Comparison of ENCODE assay signal across 22 cellular contexts in genomic region chr7:139394553-139394952, GRCh38. TPM values are rescaled to one million over a fixed set of nuclear protein-coding genes. Genes with fewer than 3 reads are reported as not detected.
DNase-seq lines count a peak whose midpoint lies in the region; ATAC-seq, FAIRE-seq and TF ChIP-seq lines count a peak whose summit lies in the region.
"Had no signal": no experiment of that assay in that cellular context is flagged by ENCODE, and none has a peak within 500 bp of the region (broad histone marks: within the 10 kb centered on the region; RNA-seq: fewer than 3 reads in every experiment).

No MANE protein-coding gene starts in this region.

- H3K4me2 ChIP-seq in H9 (ENCODE audit: insufficient read depth, insufficient read length, low read length), result no peak overlapping the region
- H3K4me2 ChIP-seq: A549, BLaER1 had no signal

- H3K27ac ChIP-seq in H9 (ENCODE audit: insufficient read length, low read depth, low read length), result no peak overlapping the region
- H3K27ac ChIP-seq in small intestine (ENCODE audit: low read depth in 1 of 2, low read length in 1 of 2), result no peak overlapping the region
- H3K27ac ChIP-seq: A549, BLaER1, esophagus muscularis mucosa, gastroesophageal sphincter had no signal

- H2BK15ac ChIP-seq in H9 (ENCODE audit: low read depth, low read length), result no peak overlapping the region

- ATAC-seq in naive thymus-derived CD8-positive, alpha-beta T cell, result peak; percentile 77 to 85
- ATAC-seq: gastroesophageal sphincter, sciatic nerve had no signal

- H3K27me3 ChIP-seq in H9 (ENCODE audit: insufficient read depth, low read length) (no peaks in the 10 kb centered on the region), small intestine (ENCODE audit: control insufficient read depth in 2 of 2, insufficient read depth in 2 of 2, low read length in 2 of 2) (no peaks in the 10 kb centered on the region)
- H3K27me3 ChIP-seq: BLaER1, esophagus muscularis mucosa, gastroesophageal sphincter had no signal

- H3K14ac ChIP-seq in H9 (ENCODE audit: insufficient read depth, low read length), result no peak overlapping the region

- H3K79me1 ChIP-seq in H9 (ENCODE audit: insufficient read depth, low read depth, low read length, poor library complexity, severe bottlenecking), result peaks cover 2% of the 10 kb centered on the region

- no peak overlapping the region for H2BK12ac ChIP-seq in H9 (ENCODE audit: insufficient read length, low read depth, low read length)

- no peak overlapping the region for H2AK5ac ChIP-seq in H9 (ENCODE audit: insufficient read length, low read length)

- H3K9me3 ChIP-seq in H9 (ENCODE audit: control insufficient read depth, low read depth, low read length) (no peaks in the 10 kb centered on the region), small intestine (ENCODE audit: control insufficient read depth, low read depth) (no peaks in the 10 kb centered on the region)
- H3K9me3 ChIP-seq: A549, BLaER1, esophagus muscularis mucosa, gastroesophageal sphincter had no signal

- peaks cover 40% of the 10 kb centered on the region for H3K4me1 Mint-ChIP-seq in activated CD4-positive, alpha-beta T cell treated with anti-CD3 and anti-CD28 coated beads, Interleukin-2, amount 10 ng/mL, durations not matched to agents 7 days and 5 days
- no peaks in the 10 kb centered on the region for H3K4me1 Mint-ChIP-seq in H9
- peaks cover 25% of the 10 kb centered on the region for H3K4me1 Mint-ChIP-seq in activated T-helper 2 cell treated with anti-CD3 and anti-CD28 coated beads, Interferon-gamma antibody, Interleukin-2, Interleukin-4, amounts not matched to agents 10 μg/mL and 5 μg/mL and 100 μg/mL, durations not matched to agents 14 hours and 24 hours and 36 hours (ENCODE audit: low read depth)
- H3K4me1 Mint-ChIP-seq in naive thymus-derived CD8-positive, alpha-beta T cell, result peaks cover 21 to 52% (median 42%) of the 10 kb centered on the region in 4 donors

- H3K23ac ChIP-seq in H9 (ENCODE audit: insufficient read length, low read depth, low read length), result no peak overlapping the region

- H3K4ac ChIP-seq in H9 (ENCODE audit: low read depth, low read length), result no peak overlapping the region

- H3K4me3 Mint-ChIP-seq in activated CD4-positive, alpha-beta T cell treated with anti-CD3 and anti-CD28 coated beads, Interleukin-2, amount 10 ng/mL, durations not matched to agents 7 days and 5 days, result peak overlapping the region; percentile 23
- no peak overlapping the region for H3K4me3 Mint-ChIP-seq in H9
- H3K4me3 Mint-ChIP-seq in activated T-helper 2 cell treated with anti-CD3 and anti-CD28 coated beads, Interferon-gamma antibody, Interleukin-2, Interleukin-4, amounts not matched to agents 10 μg/mL and 5 μg/mL and 100 μg/mL, durations not matched to agents 14 hours and 24 hours and 36 hours (ENCODE audit: low read depth), result peak overlapping the region; percentile 23
- H3K4me3 Mint-ChIP-seq in naive thymus-derived CD8-positive, alpha-beta T cell, result peak overlapping the region; percentile 1 to 80 (median 47)
- H3K4me3 Mint-ChIP-seq: IgD-negative memory B cell had no signal

- H2BK20ac ChIP-seq in H9 (ENCODE audit: low read depth, low read length, poor library complexity, severe bottlenecking), result no peak overlapping the region

- H4K20me1 ChIP-seq in H9 (ENCODE audit: control insufficient read depth, insufficient read depth, insufficient read length), result no peaks in the 10 kb centered on the region

- no peak overlapping the region for H4K8ac ChIP-seq in H9 (replicated peaks; ENCODE audit: insufficient read length, low read depth, low read length)

- no peak overlapping the region for H3K18ac ChIP-seq in H9 (ENCODE audit: insufficient read length, low read depth, low read length)

- TF ChIP-seq CTCF in H9 (conservative IDR thresholded peaks at IDR 0.05), result no peak

- peaks cover 53% of the 10 kb centered on the region for H3K36me3 Mint-ChIP-seq in activated CD4-positive, alpha-beta T cell treated with anti-CD3 and anti-CD28 coated beads, Interleukin-2, amount 10 ng/mL, durations not matched to agents 7 days and 5 days (ENCODE audit: low read depth)
- peaks cover 9 to 49% (median 45%) of the 10 kb centered on the region in 3 experiments; a peak in 6 of 7 replicates for H3K36me3 Mint-ChIP-seq in H9 (ENCODE audit: insufficient read depth in 1 of 3, low read depth in 3 of 3)
- peaks cover 66% of the 10 kb centered on the region for H3K36me3 Mint-ChIP-seq in activated T-helper 2 cell treated with anti-CD3 and anti-CD28 coated beads, Interferon-gamma antibody, Interleukin-2, Interleukin-4, amounts not matched to agents 10 μg/mL and 5 μg/mL and 100 μg/mL, durations not matched to agents 14 hours and 24 hours and 36 hours (ENCODE audit: low read depth)
- H3K36me3 Mint-ChIP-seq in naive thymus-derived CD8-positive, alpha-beta T cell, result peaks cover 5 to 54% (median 8%) of the 10 kb centered on the region in 3 donors

- no peak overlapping the region for H2BK120ac ChIP-seq in H9 (ENCODE audit: low read depth, low read length, poor library complexity, severe bottlenecking)

- intact Hi-C loops in activated T-helper 2 cell treated with anti-CD3 and anti-CD28 coated beads, Interferon-gamma antibody, Interleukin-2, Interleukin-4, amounts not matched to agents 10 μg/mL and 5 μg/mL and 100 μg/mL, durations not matched to agents 14 hours and 24 hours and 36 hours (cut with micrococcal nuclease), result no loop called here

- peak overlapping the region; percentile 75 for H3K27ac Mint-ChIP-seq in activated CD4-positive, alpha-beta T cell treated with anti-CD3 and anti-CD28 coated beads, Interleukin-2, amount 10 ng/mL, durations not matched to agents 7 days and 5 days
- peak overlapping the region in 2 of 3 experiments; percentile 1 to 12; a peak in 3 of 7 replicates for H3K27ac Mint-ChIP-seq in H9
- peak overlapping the region; percentile 64 for H3K27ac Mint-ChIP-seq in activated T-helper 2 cell treated with anti-CD3 and anti-CD28 coated beads, Interferon-gamma antibody, Interleukin-2, Interleukin-4, amounts not matched to agents 10 μg/mL and 5 μg/mL and 100 μg/mL, durations not matched to agents 14 hours and 24 hours and 36 hours
- H3K27ac Mint-ChIP-seq in naive thymus-derived CD8-positive, alpha-beta T cell, result peak overlapping the region; percentile 0 to 89 (median 57)
- H3K27ac Mint-ChIP-seq: IgD-negative memory B cell had no signal

- H3K4me1 ChIP-seq in H9 (ENCODE audit: insufficient read depth, low read length), result no peaks in the 10 kb centered on the region
- no peaks in the 10 kb centered on the region for H3K4me1 ChIP-seq in small intestine (ENCODE audit: control insufficient read depth in 2 of 2, insufficient read depth in 1 of 2, low read depth in 1 of 2, low read length in 1 of 2)
- H3K4me1 ChIP-seq: BLaER1 had no signal

- no peak overlapping the region for H3K9ac ChIP-seq in H9 (ENCODE audit: extremely low read depth, insufficient read length, low read length)
- H3K9ac ChIP-seq: BLaER1 had no signal

- WGBS in H9 (ENCODE audit: extremely low coverage, insufficient read length, low lambda C conversion rate), result 100% methylated on average over 2 of the region's 3 CpGs
- 73 to 80% (median 79%) methylated on average over 3 of the region's 3 CpGs for WGBS in small intestine, 3 donors

- no peak overlapping the region for H3K4me3 ChIP-seq in small intestine (ENCODE audit: low read depth in 1 of 2, low read length in 2 of 2)
- H3K4me3 ChIP-seq: A549, BLaER1, esophagus muscularis mucosa, gastroesophageal sphincter had no signal

- no peak overlapping the region for H2AFZ ChIP-seq in H9 (ENCODE audit: low read length)

- H3K9me3 Mint-ChIP-seq in activated CD4-positive, alpha-beta T cell treated with anti-CD3 and anti-CD28 coated beads, Interleukin-2, amount 10 ng/mL, durations not matched to agents 7 days and 5 days, result no peaks in the 10 kb centered on the region
- H3K9me3 Mint-ChIP-seq in H9, result no peaks in the 10 kb centered on the region
- no peaks in the 10 kb centered on the region for H3K9me3 Mint-ChIP-seq in activated T-helper 2 cell treated with anti-CD3 and anti-CD28 coated beads, Interferon-gamma antibody, Interleukin-2, Interleukin-4, amounts not matched to agents 10 μg/mL and 5 μg/mL and 100 μg/mL, durations not matched to agents 14 hours and 24 hours and 36 hours
- no peaks in the 10 kb centered on the region for H3K9me3 Mint-ChIP-seq in naive thymus-derived CD8-positive, alpha-beta T cell
- H3K9me3 Mint-ChIP-seq: IgD-negative memory B cell had no signal

- no peak overlapping the region for H4K91ac ChIP-seq in H9 (ENCODE audit: insufficient read length, low read depth, low read length)

- no peaks in the 10 kb centered on the region for H3K23me2 ChIP-seq in H9 (ENCODE audit: insufficient read length, low read depth, low read length, poor library complexity, severe bottlenecking)

- H3K79me2 ChIP-seq in H9 (ENCODE audit: insufficient read depth, low read length), result no peaks in the 10 kb centered on the region

- POLR2A ChIA-PET in activated CD4-positive, alpha-beta T cell treated with anti-CD3 and anti-CD28 coated beads, Interleukin-2, amount 10 ng/mL, durations not matched to agents 7 days and 5 days (lab: Charles Lee), result no interaction called here
- POLR2A ChIA-PET in naive thymus-derived CD8-positive, alpha-beta T cell (lab: Charles Lee), result interaction anchor here (0.6 to 0.8 kb wide), 2 partner anchors 18 to 341 kb away, joined by 3 to 5 read pairs; no protein-coding TSS in a partner anchor

- H3K36me3 ChIP-seq in small intestine (ENCODE audit: control insufficient read depth in 2 of 2, insufficient read depth in 2 of 2, low read length in 2 of 2), result peaks cover 2 to 4% of the 10 kb centered on the region in 2 donors

- CTCF ChIA-PET in activated CD4-positive, alpha-beta T cell treated with anti-CD3 and anti-CD28 coated beads, Interleukin-2, amount 10 ng/mL, durations not matched to agents 7 days and 5 days (lab: Charles Lee), result interaction anchor here (0.8 to 2.1 kb wide), 4 partner anchors 16 to 24 kb away, joined by 4 read pairs; no protein-coding TSS in a partner anchor

- DNase-seq in activated CD4-positive, alpha-beta T cell treated with anti-CD3 and anti-CD28 coated beads, Interleukin-2, amount 10 ng/mL, durations not matched to agents 7 days and 5 days, result peak; percentile 19
- no peak for DNase-seq in activated CD4-positive, alpha-beta T cell treated with anti-CD3 and anti-CD28 coated beads for 4 hours
- DNase-seq in H9 (no peak), small intestine (no peak), NOMO-1 treated with dmso at 0.1 percent for 144 hours (lab: John Stamatoyannopoulos, UW; ENCODE audit: unreplicated experiment) (no peak), MV-4-11 (lab: John Stamatoyannopoulos, UW) (no peak)
- DNase-seq in activated T-helper 2 cell treated with anti-CD3 and anti-CD28 coated beads, Interferon-gamma antibody, Interleukin-2, Interleukin-4, amounts not matched to agents 10 μg/mL and 5 μg/mL and 100 μg/mL, durations not matched to agents 14 hours and 24 hours and 36 hours (ENCODE audit: low spot score), result no peak
- DNase-seq in naive thymus-derived CD8-positive, alpha-beta T cell, result peak in 3 of 10 donors; percentile 19 to 50 (median 41)
- DNase-seq: activated CD4-positive, alpha-beta T cell treated with anti-CD3 and anti-CD28 coated beads, Interleukin-2, amount 50 U/mL, for 48 hours; activated effector memory CD4-positive, alpha-beta T cell treated with Interleukin-2 at 50 U/mL for 16 hours; GOT3; mammary epithelial cell; NCI-H1694 treated with DMSO at 0.1 percent for 48 hours; NCI-H69; posterior cingulate gyrus had no signal

- no peaks in the 10 kb centered on the region for H3K27me3 Mint-ChIP-seq in activated CD4-positive, alpha-beta T cell treated with anti-CD3 and anti-CD28 coated beads, Interleukin-2, amount 10 ng/mL, durations not matched to agents 7 days and 5 days
- no peaks in the 10 kb centered on the region for H3K27me3 Mint-ChIP-seq in H9 (ENCODE audit: low read depth)
- H3K27me3 Mint-ChIP-seq in activated T-helper 2 cell treated with anti-CD3 and anti-CD28 coated beads, Interferon-gamma antibody, Interleukin-2, Interleukin-4, amounts not matched to agents 10 μg/mL and 5 μg/mL and 100 μg/mL, durations not matched to agents 14 hours and 24 hours and 36 hours (ENCODE audit: low read depth), result no peaks in the 10 kb centered on the region
- no peaks in the 10 kb centered on the region for H3K27me3 Mint-ChIP-seq in naive thymus-derived CD8-positive, alpha-beta T cell
- H3K27me3 Mint-ChIP-seq: IgD-negative memory B cell had no signal

- no peak overlapping the region for H3T11ph ChIP-seq in H9 (ENCODE audit: low read length)

- FAIRE-seq in small intestine (lab: Jason Lieb, UNC), result no peak
- FAIRE-seq: astrocyte had no signal

- H2BK5ac ChIP-seq in H9 (ENCODE audit: insufficient read length, low read length), result no peak overlapping the region

- no peak overlapping the region for H3K56ac ChIP-seq in H9 (ENCODE audit: insufficient read length, low read depth, low read length)

- no peak overlapping the region for H4K5ac ChIP-seq in H9 (ENCODE audit: insufficient read length, low read depth, low read length)

RNA-seq across cellular contexts. Expression of gene LUC7L2, which starts 34.9 kb away (rescaled TPM):
- 100 to 1,000 TPM; 121 to 130 TPM for total RNA-seq in activated CD4-positive, alpha-beta T cell treated with anti-CD3 and anti-CD28 coated beads, Interleukin-2, amount 10 ng/mL, durations not matched to agents 7 days and 5 days
- total RNA-seq in H9 (2021), result 81.2 and 84.5 TPM in 2 replicates
- total RNA-seq in activated T-helper 2 cell treated with anti-CD3 and anti-CD28 coated beads, Interferon-gamma antibody, Interleukin-2, Interleukin-4, amounts not matched to agents 10 μg/mL and 5 μg/mL and 100 μg/mL, durations not matched to agents 14 hours and 24 hours and 36 hours, result 150 and 151 TPM in 2 replicates
- total RNA-seq in naive thymus-derived CD8-positive, alpha-beta T cell, result 100 to 1,000 TPM; 139 to 147 TPM
- polyA plus RNA-seq in naive thymus-derived CD8-positive, alpha-beta T cell, result 10 to 100 TPM; 51.6 to 80.6 (median 55.2) TPM
- 10 to 100 TPM; 32.2 to 45.6 (median 35.9) TPM for polyA plus RNA-seq in small intestine

RNA-seq across cellular contexts. Expression of gene FMC1, which starts 53.4 kb away (rescaled TPM):
- total RNA-seq in activated CD4-positive, alpha-beta T cell treated with anti-CD3 and anti-CD28 coated beads, Interleukin-2, amount 10 ng/mL, durations not matched to agents 7 days and 5 days, result 1 to 10 TPM; 4.0 to 7.8 TPM
- total RNA-seq in H9 (2021), result 10.9 and 16.0 TPM in 2 replicates
- total RNA-seq in activated T-helper 2 cell treated with anti-CD3 and anti-CD28 coated beads, Interferon-gamma antibody, Interleukin-2, Interleukin-4, amounts not matched to agents 10 μg/mL and 5 μg/mL and 100 μg/mL, durations not matched to agents 14 hours and 24 hours and 36 hours, result 7.2 and 7.5 TPM in 2 replicates
- total RNA-seq in naive thymus-derived CD8-positive, alpha-beta T cell, result 10 to 100 TPM; 11.5 to 12.0 TPM
- 10 to 100 TPM; 45.3 to 62.1 (median 53.6) TPM for polyA plus RNA-seq in naive thymus-derived CD8-positive, alpha-beta T cell
- 10 to 100 TPM; 23.6 to 35.6 (median 29.2) TPM for polyA plus RNA-seq in small intestine

Comparison
In these comparisons a context has a peak if more than half of its experiments do, and no peak if none do; other contexts are left out.
1. H3K27ac Mint-ChIP-seq: peak in every context shown above with its lines; median percentile 75 in activated CD4-positive, alpha-beta T cell treated with anti-CD3 and anti-CD28 coated beads, Interleukin-2, amount 10 ng/mL, durations not matched to agents 7 days and 5 days; 64 in activated T-helper 2 cell treated with anti-CD3 and anti-CD28 coated beads, Interferon-gamma antibody, Interleukin-2, Interleukin-4, amounts not matched to agents 10 μg/mL and 5 μg/mL and 100 μg/mL, durations not matched to agents 14 hours and 24 hours and 36 hours; 57 in naive thymus-derived CD8-positive, alpha-beta T cell; 6 in H9.
2. H3K4me3 Mint-ChIP-seq: peak in activated CD4-positive, alpha-beta T cell treated with anti-CD3 and anti-CD28 coated beads, Interleukin-2, amount 10 ng/mL, durations not matched to agents 7 days and 5 days (single experiment), activated T-helper 2 cell treated with anti-CD3 and anti-CD28 coated beads, Interferon-gamma antibody, Interleukin-2, Interleukin-4, amounts not matched to agents 10 μg/mL and 5 μg/mL and 100 μg/mL, durations not matched to agents 14 hours and 24 hours and 36 hours (single experiment) and naive thymus-derived CD8-positive, alpha-beta T cell (10 of 10); none in H9 (0 of 2).